In the genomic region with DNA sequence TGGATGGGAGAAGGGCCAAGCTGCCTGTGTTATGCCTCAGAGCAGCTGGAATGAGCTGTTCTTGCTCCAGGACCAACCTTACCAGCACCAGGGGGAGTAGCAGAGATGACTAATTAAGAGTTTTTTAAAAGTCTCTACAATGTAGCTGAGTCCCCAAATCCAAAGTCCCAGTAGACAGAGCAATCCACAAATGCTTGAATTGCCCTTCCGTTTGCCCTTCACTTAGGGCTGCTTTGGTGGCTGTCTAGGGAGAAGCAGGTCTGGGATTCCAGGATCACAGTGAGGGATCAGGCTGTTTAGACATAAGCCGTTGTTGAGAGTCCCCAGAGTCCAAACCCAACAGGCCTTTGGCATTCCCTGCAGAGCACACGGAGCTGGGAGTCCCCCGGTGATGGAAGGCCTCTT, we compare ENCODE assay signal across 14 cellular contexts. TPM values are rescaled to one million over a fixed set of nuclear protein-coding genes. Genes with fewer than 3 reads are reported as not detected.
A peak's percentile ranks its signal among the peaks of the same experiment; 100 is the strongest.
DNase-seq lines count a peak whose midpoint lies in the region; ATAC-seq and TF ChIP-seq lines count a peak whose summit lies in the region.
"Had no signal": no experiment of that assay in that cellular context is flagged by ENCODE, and none has a peak within 500 bp of the region (broad histone marks: within the 10 kb centered on the region; RNA-seq: fewer than 3 reads in every experiment).

No MANE protein-coding gene starts in this region.

- H3K27me3 ChIP-seq in left ventricle myocardium inferior (ENCODE audit: low read depth): no peaks in the 10 kb centered on the region
- no peaks in the 10 kb centered on the region for H3K27me3 ChIP-seq in right atrium auricular region
- H3K27me3 ChIP-seq: suprapubic skin had no signal

- no peaks in the 10 kb centered on the region for H3K9me3 ChIP-seq in left ventricle myocardium inferior (replicated peaks)
- H3K9me3 ChIP-seq in right atrium auricular region: no peaks in the 10 kb centered on the region
- H3K9me3 ChIP-seq: neutrophil, suprapubic skin had no signal

- H3K36me3 ChIP-seq in left ventricle myocardium inferior (no peaks in the 10 kb centered on the region), right atrium auricular region (no peaks in the 10 kb centered on the region)
- H3K36me3 ChIP-seq: neutrophil, suprapubic skin had no signal

- H3K4me3 Mint-ChIP-seq in activated naive CD8-positive, alpha-beta T cell treated with anti-CD3 and anti-CD28 coated beads, Interleukin-2, amount 50 U/mL, for 24 hours: no peak overlapping the region
- H3K4me3 Mint-ChIP-seq in stimulated activated memory B cell treated with anti-CD40 and anti-IgM and Interleukin-4, amounts not matched to agents 10 μg/mL and 1 μg/mL and 100 μg/mL, for 72 hours: no peak overlapping the region
- H3K4me3 Mint-ChIP-seq: activated B cell treated with CpG ODN at 0.5 μM for 24 hours; activated T-helper 1 cell treated with anti-CD3 and anti-CD28 coated beads, Interleukin-12 subunit alpha, Interleukin-12 subunit beta, Interleukin-2, Interleukin-4 antibody, amounts not matched to agents 30 ng/mL and 10 ng/mL and 1 ng/mL, durations not matched to agents 14 hours and 24 hours and 36 hours; dendritic cell treated with granulocyte-macrophage colony-stimulating factor and Interleukin-4, amounts not matched to agents 40 ng/mL and 50 ng/mL, for 4 days had no signal

- peak overlapping the region; percentile 75 for H3K27ac Mint-ChIP-seq in activated naive CD8-positive, alpha-beta T cell treated with anti-CD3 and anti-CD28 coated beads, Interleukin-2, amount 50 U/mL, for 24 hours
- H3K27ac Mint-ChIP-seq in stimulated activated memory B cell treated with anti-CD40 and anti-IgM and Interleukin-4, amounts not matched to agents 10 μg/mL and 1 μg/mL and 100 μg/mL, for 72 hours: peak overlapping the region; percentile 33
- H3K27ac Mint-ChIP-seq: activated B cell treated with CpG ODN at 0.5 μM for 24 hours; dendritic cell treated with granulocyte-macrophage colony-stimulating factor and Interleukin-4, amounts not matched to agents 40 ng/mL and 50 ng/mL, for 4 days had no signal

- intact Hi-C loops in left ventricle myocardium inferior (cut with micrococcal nuclease): no loop called here

- TF ChIP-seq CTCF in left ventricle myocardium inferior (IDR thresholded peaks at IDR 0.05; ENCODE audit: borderline replicate concordance): peak; percentile 34
- no peak for TF ChIP-seq CTCF in right atrium auricular region (IDR thresholded peaks at IDR 0.05)
- TF ChIP-seq CTCF in foreskin fibroblast (IDR thresholded peaks at IDR 0.05; ENCODE audit: low read depth, low read length): peak; percentile 31

- H3K4me1 ChIP-seq in left ventricle myocardium inferior (no peaks in the 10 kb centered on the region), right atrium auricular region (no peaks in the 10 kb centered on the region)

- ATAC-seq in activated naive CD8-positive, alpha-beta T cell treated with anti-CD3 and anti-CD28 coated beads, Interleukin-2, amount 50 U/mL, for 24 hours: no peak
- no peak for ATAC-seq in stimulated activated memory B cell treated with anti-CD40 and anti-IgM and Interleukin-4, amounts not matched to agents 10 μg/mL and 1 μg/mL and 100 μg/mL, for 72 hours

- no peak for DNase-seq in left ventricle myocardium inferior
- no peak for DNase-seq in right atrium auricular region (ENCODE audit: low spot score)
- no peak for DNase-seq in activated naive CD8-positive, alpha-beta T cell treated with anti-CD3 and anti-CD28 coated beads, Interleukin-2, amount 50 U/mL, for 24 hours
- DNase-seq in foreskin fibroblast: peak; percentile 64 to 85
- DNase-seq in hippocampal formation (lab: John Stamatoyannopoulos, UW): no peak
- DNase-seq in DMS153 (lab: John Stamatoyannopoulos, UW): no peak
- DNase-seq in stimulated activated CD4-positive, alpha-beta T cell treated with anti-CD3 and anti-CD28 coated beads, Interleukin-4, amount 100 ng/mL, for 24 hours: no peak
- DNase-seq: activated B cell treated with CpG ODN at 0.5 μM for 24 hours; stimulated activated CD4-positive, alpha-beta T cell treated with anti-CD3 and anti-CD28 coated beads, Interleukin-4, amount 100 ng/mL, for 1 hour had no signal

- no peaks in the 10 kb centered on the region for H3K9me3 Mint-ChIP-seq in activated naive CD8-positive, alpha-beta T cell treated with anti-CD3 and anti-CD28 coated beads, Interleukin-2, amount 50 U/mL, for 24 hours
- H3K9me3 Mint-ChIP-seq in stimulated activated memory B cell treated with anti-CD40 and anti-IgM and Interleukin-4, amounts not matched to agents 10 μg/mL and 1 μg/mL and 100 μg/mL, for 72 hours: no peaks in the 10 kb centered on the region
- H3K9me3 Mint-ChIP-seq: activated B cell treated with CpG ODN at 0.5 μM for 24 hours; activated T-helper 1 cell treated with anti-CD3 and anti-CD28 coated beads, Interleukin-12 subunit alpha, Interleukin-12 subunit beta, Interleukin-2, Interleukin-4 antibody, amounts not matched to agents 30 ng/mL and 10 ng/mL and 1 ng/mL, durations not matched to agents 14 hours and 24 hours and 36 hours; dendritic cell treated with granulocyte-macrophage colony-stimulating factor and Interleukin-4, amounts not matched to agents 40 ng/mL and 50 ng/mL, for 4 days had no signal

- H3K36me3 Mint-ChIP-seq in activated naive CD8-positive, alpha-beta T cell treated with anti-CD3 and anti-CD28 coated beads, Interleukin-2, amount 50 U/mL, for 24 hours (ENCODE audit: low read depth): no peaks in the 10 kb centered on the region
- no peaks in the 10 kb centered on the region for H3K36me3 Mint-ChIP-seq in stimulated activated memory B cell treated with anti-CD40 and anti-IgM and Interleukin-4, amounts not matched to agents 10 μg/mL and 1 μg/mL and 100 μg/mL, for 72 hours

- no peak overlapping the region for H3K27ac ChIP-seq in left ventricle myocardium inferior (replicated peaks)
- no peak overlapping the region for H3K27ac ChIP-seq in right atrium auricular region
- H3K27ac ChIP-seq: neutrophil, suprapubic skin had no signal

- no peak overlapping the region for H3K4me3 ChIP-seq in left ventricle myocardium inferior
- no peak overlapping the region for H3K4me3 ChIP-seq in right atrium auricular region
- no peak overlapping the region for H3K4me3 ChIP-seq in foreskin fibroblast (ENCODE audit: low read depth in 1 of 2, low read length in 2 of 2)
- H3K4me3 ChIP-seq: suprapubic skin had no signal

- H3K27me3 Mint-ChIP-seq in activated naive CD8-positive, alpha-beta T cell treated with anti-CD3 and anti-CD28 coated beads, Interleukin-2, amount 50 U/mL, for 24 hours: peaks cover 5% of the 10 kb centered on the region
- peaks cover 37% of the 10 kb centered on the region for H3K27me3 Mint-ChIP-seq in stimulated activated memory B cell treated with anti-CD40 and anti-IgM and Interleukin-4, amounts not matched to agents 10 μg/mL and 1 μg/mL and 100 μg/mL, for 72 hours

- H3K4me1 Mint-ChIP-seq in activated naive CD8-positive, alpha-beta T cell treated with anti-CD3 and anti-CD28 coated beads, Interleukin-2, amount 50 U/mL, for 24 hours: peaks cover 21% of the 10 kb centered on the region
- H3K4me1 Mint-ChIP-seq in stimulated activated memory B cell treated with anti-CD40 and anti-IgM and Interleukin-4, amounts not matched to agents 10 μg/mL and 1 μg/mL and 100 μg/mL, for 72 hours: peaks cover 8% of the 10 kb centered on the region
- H3K4me1 Mint-ChIP-seq: activated B cell treated with CpG ODN at 0.5 μM for 24 hours had no signal

RNA-seq across cellular contexts. Expression of a gene that starts 59.4 kb away (rescaled TPM):
- 193 TPM for total RNA-seq in left ventricle myocardium inferior
- total RNA-seq in right atrium auricular region: 100 to 1,000 TPM; 471 to 664 TPM

Comparison
In these comparisons a context has a peak if more than half of its experiments do, and no peak if none do; other contexts are left out.
1. CTCF ChIP-seq: peak in left ventricle myocardium inferior (single experiment) and foreskin fibroblast (single experiment); none in right atrium auricular region (0 of 2).
2. DNase-seq: peak in foreskin fibroblast (2 of 2); none in left ventricle myocardium inferior (single experiment), right atrium auricular region (single experiment), activated naive CD8-positive, alpha-beta T cell treated with anti-CD3 and anti-CD28 coated beads, Interleukin-2, amount 50 U/mL, for 24 hours (single experiment), hippocampal formation (0 of 2), DMS153 (single experiment) and stimulated activated CD4-positive, alpha-beta T cell treated with anti-CD3 and anti-CD28 coated beads, Interleukin-4, amount 100 ng/mL, for 24 hours (single experiment).